8 cellular contexts compared by ENCODE assay signal in genomic region chr10:75230600-75231038, GRCh38. TPM values are rescaled to one million over a fixed set of nuclear protein-coding genes. Genes with fewer than 3 reads are reported as not detected.
DNase-seq lines count a peak whose midpoint lies in the region; ATAC-seq and TF ChIP-seq lines count a peak whose summit lies in the region.

No MANE protein-coding gene starts in this region.

- no peaks in the 10 kb centered on the region for H3K9me3 Mint-ChIP-seq in activated CD4-positive, alpha-beta T cell treated with anti-CD3 and anti-CD28 coated beads, Interleukin-2, amount 10 ng/mL, durations not matched to agents 24 days and 14 days

- no peak for TF ChIP-seq POLR2A in lower leg skin (IDR thresholded peaks at IDR 0.05)

- H3K4me3 Mint-ChIP-seq in activated CD4-positive, alpha-beta T cell treated with anti-CD3 and anti-CD28 coated beads, Interleukin-2, amount 10 ng/mL, durations not matched to agents 24 days and 14 days, result peak overlapping the region; percentile 57

- H3K4me3 ChIP-seq in AG04449 (ENCODE audit: low read depth, low read length) (no peak overlapping the region), coronary artery (no peak overlapping the region), lower leg skin (ENCODE audit: low read depth, poor library complexity, severe bottlenecking) (no peak overlapping the region)

- DNase-seq in AG04449 (ENCODE audit: low read depth, low spot score), result no peak
- peak; percentile 45 to 82 for DNase-seq in NCI-H526 (lab: John Stamatoyannopoulos, UW)
- DNase-seq in activated CD4-positive, alpha-beta T cell treated with anti-CD3 and anti-CD28 coated beads, Interleukin-2, amount 10 ng/mL, durations not matched to agents 24 days and 14 days, result peak; percentile 98
- DNase-seq in coronary artery (ENCODE audit: low spot score), result peak; percentile 90
- DNase-seq in lower leg skin (ENCODE audit: low spot score in 2 of 2), result peak; percentile 90 to 98
- DNase-seq in stimulated activated CD8-positive, alpha-beta memory T cell treated with anti-CD3 and anti-CD28 coated beads, Interleukin-12 subunit alpha, Interleukin-12 subunit beta, amount 100 ng/mL, for 1 hour (ENCODE audit: low read depth), result peak; percentile 92

- peak; percentile 89 for TF ChIP-seq CTCF in AG04449 (IDR thresholded peaks at IDR 0.05; ENCODE audit: insufficient read depth, low read length, missing control alignments)
- peak; percentile 78 for TF ChIP-seq CTCF in coronary artery (IDR thresholded peaks at IDR 0.05)
- peak in 1 of 3 donors; percentile 70 for TF ChIP-seq CTCF in lower leg skin (IDR thresholded peaks at IDR 0.05)

- WGBS in lower leg skin, 2 donors, result 25 to 26% methylated on average over 5 of the region's 5 CpGs

- intact Hi-C loops in activated CD4-positive, alpha-beta T cell treated with anti-CD3 and anti-CD28 coated beads, Interleukin-2, amount 10 ng/mL, durations not matched to agents 24 days and 14 days (cut with micrococcal nuclease), result loop anchor here (1.0 to 5.0 kb wide), 3 partner anchors 20 to 988 kb away; partner anchors contain the start of gene VDAC2
- intact Hi-C loops in lower leg skin (cut with DNase I; ENCODE audit: low total_unique reads), result loop anchor here (5.0 kb wide), 1 partner anchor 43 kb away; no protein-coding TSS in a partner anchor

- peaks cover 58% of the 10 kb centered on the region for H3K36me3 Mint-ChIP-seq in activated CD4-positive, alpha-beta T cell treated with anti-CD3 and anti-CD28 coated beads, Interleukin-2, amount 10 ng/mL, durations not matched to agents 24 days and 14 days (ENCODE audit: low read depth)

- H3K27me3 Mint-ChIP-seq in activated CD4-positive, alpha-beta T cell treated with anti-CD3 and anti-CD28 coated beads, Interleukin-2, amount 10 ng/mL, durations not matched to agents 24 days and 14 days, result no peaks in the 10 kb centered on the region

- peaks cover 32% of the 10 kb centered on the region for H3K4me1 Mint-ChIP-seq in activated CD4-positive, alpha-beta T cell treated with anti-CD3 and anti-CD28 coated beads, Interleukin-2, amount 10 ng/mL, durations not matched to agents 24 days and 14 days

- H3K27ac ChIP-seq in coronary artery, result peak overlapping the region; percentile 3 to 21

- ATAC-seq in GM18520 (IDR thresholded peaks at IDR 0.05; ENCODE audit: unreplicated experiment) (peak; percentile 37), HG03280 (IDR thresholded peaks at IDR 0.05; ENCODE audit: unreplicated experiment) (peak; percentile 41)

- H3K27ac Mint-ChIP-seq in activated CD4-positive, alpha-beta T cell treated with anti-CD3 and anti-CD28 coated beads, Interleukin-2, amount 10 ng/mL, durations not matched to agents 24 days and 14 days, result peak overlapping the region; percentile 98

- POLR2A ChIA-PET in AG04449 (lab: Yijun Ruan, JAX), result interaction anchor here (1.9 kb wide), 1 partner anchor 20 kb away, joined by 4 read pairs; the partner anchor contains the start of gene VDAC2

- CTCF ChIA-PET in AG04449 (lab: Yijun Ruan, JAX), result interaction anchor here (0.6 to 11.5 kb wide), 27 partner anchors 6 to 987 kb away, joined by 3 to 302 read pairs (median 6); partner anchors contain the start of genes SAMD8 and VDAC2

RNA-seq across cellular contexts. Expression of gene COMTD1, which starts 5.1 kb away (rescaled TPM):
- total RNA-seq in activated CD4-positive, alpha-beta T cell treated with anti-CD3 and anti-CD28 coated beads, Interleukin-2, amount 10 ng/mL, durations not matched to agents 24 days and 14 days, result 37.1 and 38.1 TPM in 2 replicates
- 100 to 1,000 TPM in 1 of 4 donors, 10 to 100 TPM in 3; 57.1 to 115 (median 71.5) TPM for total RNA-seq in lower leg skin

RNA-seq across cellular contexts. Expression of gene VDAC2, which starts 20.0 kb away (rescaled TPM):
- total RNA-seq in activated CD4-positive, alpha-beta T cell treated with anti-CD3 and anti-CD28 coated beads, Interleukin-2, amount 10 ng/mL, durations not matched to agents 24 days and 14 days, result 245 and 249 TPM in 2 replicates
- 100 to 1,000 TPM; 121 to 145 (median 140) TPM for total RNA-seq in lower leg skin
